9 cellular contexts compared by ENCODE assay signal in the genomic region with DNA sequence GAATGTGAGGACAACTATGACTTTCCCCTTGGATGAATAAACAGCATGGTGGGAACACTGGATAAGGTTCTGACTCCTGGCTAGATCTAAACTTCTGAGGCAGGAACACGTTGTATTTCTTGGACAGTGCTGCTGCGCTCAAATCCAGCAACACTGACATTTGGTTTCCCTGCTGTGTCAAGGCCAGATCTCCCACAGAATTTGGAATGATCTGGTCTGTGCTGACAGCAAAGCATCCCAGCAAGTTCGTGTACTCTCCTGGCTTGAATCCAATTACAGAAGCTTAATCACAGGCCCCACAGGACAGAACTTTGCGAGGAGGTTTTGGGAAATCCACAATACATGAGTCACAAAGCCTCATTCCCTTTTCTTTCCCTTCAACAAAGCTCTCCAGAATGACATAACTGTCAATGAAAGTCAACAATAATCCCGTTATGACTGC.
DNase-seq lines count a peak whose midpoint lies in the region; ATAC-seq and TF ChIP-seq lines count a peak whose summit lies in the region.
"Had no signal": no experiment of that assay in that cellular context is flagged by ENCODE, and none has a peak within 500 bp of the region (broad histone marks: within the 10 kb centered on the region; RNA-seq: fewer than 3 reads in every experiment).

No MANE protein-coding gene starts in this region.

- TF ChIP-seq CTCF in fibroblast of pulmonary artery (IDR thresholded peaks at IDR 0.05; ENCODE audit: low read length, missing control alignments): no peak

- in situ Hi-C loops in SK-MEL-5 (cut with HindIII; ENCODE audit: low pct_unique_long_range_greater_than_20kb, low sequenced_read_pairs): no loop called here

- no peak for ATAC-seq in HG03095 (IDR thresholded peaks at IDR 0.05; ENCODE audit: unreplicated experiment)
- no peak for ATAC-seq in HG02610 (IDR thresholded peaks at IDR 0.05; ENCODE audit: unreplicated experiment)

- no peak overlapping the region for H3K4me3 ChIP-seq in fibroblast of pulmonary artery (replicated peaks; ENCODE audit: low read depth, low read length)

- peak; percentile 84 for DNase-seq in AG08395 (ENCODE audit: low spot score)
- peak; percentile 2 for DNase-seq in SK-MEL-5 (ENCODE audit: low read depth, low spot score)
- DNase-seq in fibroblast of pulmonary artery (ENCODE audit: low read depth): peak; percentile 95
- DNase-seq in non-pigmented ciliary epithelial cell (ENCODE audit: low read depth): peak; percentile 76
- no peak for DNase-seq in GM19238 (ENCODE audit: insufficient read length, low spot score)
- DNase-seq in stimulated activated naive CD4-positive, alpha-beta T cell treated with Interleukin-2 at 50 U/mL for 16 hours (lab: John Stamatoyannopoulos, UW): no peak
- DNase-seq: NCI-H345 had no signal

Comparison
In these comparisons a context has a peak if more than half of its experiments do, and no peak if none do; other contexts are left out.
1. DNase-seq: peak in AG08395 (single experiment), SK-MEL-5 (single experiment), fibroblast of pulmonary artery (single experiment) and non-pigmented ciliary epithelial cell (single experiment); none in GM19238 (single experiment) and stimulated activated naive CD4-positive, alpha-beta T cell treated with Interleukin-2 at 50 U/mL for 16 hours (single experiment).